8 cellular contexts compared by ENCODE assay signal in the genomic region with DNA sequence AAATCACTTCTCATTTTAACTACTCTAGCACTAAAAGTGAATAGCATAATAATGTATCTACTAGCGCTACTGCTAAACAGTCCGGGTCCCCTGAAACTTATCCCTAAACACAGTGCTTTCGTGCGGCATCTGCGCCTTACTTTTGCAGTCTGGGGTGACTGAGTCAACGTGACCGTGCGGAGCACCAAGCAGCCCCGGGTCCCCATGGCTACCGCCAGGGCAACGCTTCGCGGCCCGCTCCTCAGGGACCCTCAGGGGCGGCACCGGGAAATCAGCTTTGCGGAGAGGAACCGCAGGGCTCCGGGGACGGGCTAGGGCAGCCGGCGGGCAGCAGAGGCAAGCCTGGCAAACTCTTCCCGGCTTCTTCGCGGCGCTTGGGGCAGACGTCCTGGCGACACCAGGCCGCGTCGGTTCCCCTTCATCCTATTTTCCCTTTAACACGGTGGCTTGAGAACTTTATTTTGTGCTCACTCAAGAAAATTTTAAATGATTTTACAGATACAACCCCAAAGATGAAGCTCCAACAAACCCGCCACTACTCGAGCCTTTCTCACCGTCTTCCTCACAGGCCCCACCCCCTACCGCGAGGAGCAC. TPM values are rescaled to one million over a fixed set of nuclear protein-coding genes. Genes with fewer than 3 reads are reported as not detected.
A peak's percentile ranks its signal among the peaks of the same experiment; 100 is the strongest.
DNase-seq lines count a peak whose midpoint lies in the region; ATAC-seq and TF ChIP-seq lines count a peak whose summit lies in the region.

No MANE protein-coding gene starts in this region.

- peaks cover 0 to 3% of the 10 kb centered on the region in 2 donors for H3K27me3 Mint-ChIP-seq in stimulated activated naive B cell treated with anti-CD40 and anti-IgM and Interleukin-4, amounts not matched to agents 10 μg/mL and 1 μg/mL and 100 μg/mL, for 72 hours

- no peaks in the 10 kb centered on the region for H3K36me3 Mint-ChIP-seq in stimulated activated naive B cell treated with anti-CD40 and anti-IgM and Interleukin-4, amounts not matched to agents 10 μg/mL and 1 μg/mL and 100 μg/mL, for 72 hours

- H3K4me3 ChIP-seq in epithelial cell of proximal tubule (ENCODE audit: low read depth, low read length) = peak overlapping the region; percentile 79

- peak overlapping the region; percentile 96 for H3K27ac Mint-ChIP-seq in stimulated activated naive B cell treated with anti-CD40 and anti-IgM and Interleukin-4, amounts not matched to agents 10 μg/mL and 1 μg/mL and 100 μg/mL, for 72 hours

- no peak for TF ChIP-seq CTCF in epithelial cell of proximal tubule (conservative IDR thresholded peaks at IDR 0.05; ENCODE audit: low read depth, low read length)

- peaks cover 2 to 19% of the 10 kb centered on the region in 2 donors for H3K4me1 Mint-ChIP-seq in stimulated activated naive B cell treated with anti-CD40 and anti-IgM and Interleukin-4, amounts not matched to agents 10 μg/mL and 1 μg/mL and 100 μg/mL, for 72 hours

- no peaks in the 10 kb centered on the region for H3K9me3 Mint-ChIP-seq in stimulated activated naive B cell treated with anti-CD40 and anti-IgM and Interleukin-4, amounts not matched to agents 10 μg/mL and 1 μg/mL and 100 μg/mL, for 72 hours

- DNase-seq in SIG-M5 treated with dmso at 0.1 percent for 504 hours (lab: John Stamatoyannopoulos, UW; ENCODE audit: unreplicated experiment) (peak; percentile 58), SIG-M5 (lab: John Stamatoyannopoulos, UW) (no peak), NCI-H82 (lab: John Stamatoyannopoulos, UW) (peak; percentile 90), activated T-cell treated with anti-CD3 and anti-CD28 coated beads for 48 hours (ENCODE audit: low read depth) (peak; percentile 52), epithelial cell of proximal tubule (ENCODE audit: low read depth) (no peak), myocyte (ENCODE audit: low read depth) (peak; percentile 71)
- peak; percentile 73 for DNase-seq in stimulated activated naive B cell treated with anti-CD40 and anti-IgM and Interleukin-4, amounts not matched to agents 10 μg/mL and 1 μg/mL and 100 μg/mL, for 72 hours

- peak overlapping the region; percentile 93 to 94 for H3K4me3 Mint-ChIP-seq in stimulated activated naive B cell treated with anti-CD40 and anti-IgM and Interleukin-4, amounts not matched to agents 10 μg/mL and 1 μg/mL and 100 μg/mL, for 72 hours

- ATAC-seq in HG03025 (IDR thresholded peaks at IDR 0.05; ENCODE audit: low FRiP score, unreplicated experiment) = peak; percentile 6
- peak; percentile 26 to 32 for ATAC-seq in stimulated activated naive B cell treated with anti-CD40 and anti-IgM and Interleukin-4, amounts not matched to agents 10 μg/mL and 1 μg/mL and 100 μg/mL, for 72 hours (replicated peaks)

RNA-seq across cellular contexts. Expression of a gene that starts 0.8 kb away (rescaled TPM):
- 12.6 and 17.5 TPM in 2 replicates for total RNA-seq in epithelial cell of proximal tubule
- 40.2 and 45.0 TPM in 2 replicates for total RNA-seq in myocyte
- 20.9 TPM for polyA plus RNA-seq in myocyte (2012)

Comparison
In these comparisons a context has a peak if more than half of its experiments do, and no peak if none do; other contexts are left out.
1. DNase-seq: peak in SIG-M5 treated with dmso at 0.1 percent for 504 hours (single experiment), NCI-H82 (single experiment), activated T-cell treated with anti-CD3 and anti-CD28 coated beads for 48 hours (single experiment), myocyte (single experiment) and stimulated activated naive B cell treated with anti-CD40 and anti-IgM and Interleukin-4, amounts not matched to agents 10 μg/mL and 1 μg/mL and 100 μg/mL, for 72 hours (single experiment); none in SIG-M5 (single experiment) and epithelial cell of proximal tubule (single experiment).